Comparison of ENCODE assay signal across 43 cellular contexts in genomic region chr2:233055362-233055761, GRCh38. TPM values are rescaled to one million over a fixed set of nuclear protein-coding genes. Genes with fewer than 3 reads are reported as not detected.
"Had no signal": no experiment of that assay in that cellular context is flagged by ENCODE, and none has a peak within 500 bp of the region (broad histone marks: within the 10 kb centered on the region; RNA-seq: fewer than 3 reads in every experiment).

No MANE protein-coding gene starts in this region.

- H3K9me3 ChIP-seq: adrenal gland, ascending aorta, body of pancreas, breast epithelium had no signal

- H3K36me3 ChIP-seq: adrenal gland, ascending aorta, brain microvascular endothelial cell, breast epithelium, cardiac muscle cell had no signal

- H3K27me3 Mint-ChIP-seq: activated naive CD4-positive, alpha-beta T cell treated with anti-CD3 and anti-CD28 coated beads, Interleukin-2, amount 50 U/mL, for 24 hours; activated naive CD8-positive, alpha-beta T cell; activated naive CD8-positive, alpha-beta T cell treated with anti-CD3 and anti-CD28 coated beads, Interleukin-2, amount 50 U/mL, for 24 hours; activated T-cell treated with anti-CD3 and anti-CD28 coated beads, Interleukin-2, amount 50 U/mL, for 24 hours; activated T-helper 17 cell treated with anti-CD3 and anti-CD28 coated beads, Interleukin-2, amount 50 U/mL, for 72 hours had no signal

- H3K27ac Mint-ChIP-seq: activated naive CD4-positive, alpha-beta T cell treated with anti-CD3 and anti-CD28 coated beads for 36 hours; activated naive CD4-positive, alpha-beta T cell treated with anti-CD3 and anti-CD28 coated beads, Interleukin-2, amount 10 ng/mL, durations not matched to agents 7 days and 5 days; activated naive CD4-positive, alpha-beta T cell treated with anti-CD3 and anti-CD28 coated beads, Interleukin-2, amount 50 U/mL, for 24 hours; activated naive CD4-positive, alpha-beta T cell treated with anti-CD3 and anti-CD28 coated beads, Interleukin-2, amount 50 U/mL, for 72 hours; activated naive CD8-positive, alpha-beta T cell; activated naive CD8-positive, alpha-beta T cell treated with anti-CD3 and anti-CD28 coated beads for 36 hours; activated naive CD8-positive, alpha-beta T cell treated with anti-CD3 and anti-CD28 coated beads, Interleukin-2, amount 10 ng/mL, durations not matched to agents 7 days and 5 days; activated naive CD8-positive, alpha-beta T cell treated with anti-CD3 and anti-CD28 coated beads, Interleukin-2, amount 50 U/mL, for 24 hours; activated T-cell treated with anti-CD3 and anti-CD28 coated beads, Interleukin-2, amount 50 U/mL, for 24 hours; activated T-helper 1 cell treated with anti-CD3 and anti-CD28 coated beads, Interleukin-12 subunit alpha, Interleukin-12 subunit beta, Interleukin-2, Interleukin-4 antibody, amounts not matched to agents 30 ng/mL and 10 ng/mL and 1 ng/mL, durations not matched to agents 14 hours and 24 hours and 36 hours; activated T-helper 17 cell treated with anti-CD3 and anti-CD28 coated beads, Interleukin-2, amount 50 U/mL, for 72 hours; activated T-helper 2 cell treated with anti-CD3 and anti-CD28 coated beads, Interferon-gamma antibody, Interleukin-2, Interleukin-4, amounts not matched to agents 10 μg/mL and 5 μg/mL and 100 μg/mL, durations not matched to agents 14 hours and 24 hours and 36 hours; brain had no signal

- H3K36me3 Mint-ChIP-seq: activated naive CD4-positive, alpha-beta T cell treated with anti-CD3 and anti-CD28 coated beads, Interleukin-2, amount 50 U/mL, for 24 hours; activated naive CD8-positive, alpha-beta T cell; activated naive CD8-positive, alpha-beta T cell treated with anti-CD3 and anti-CD28 coated beads for 36 hours; activated naive CD8-positive, alpha-beta T cell treated with anti-CD3 and anti-CD28 coated beads, Interleukin-2, amount 10 ng/mL, durations not matched to agents 7 days and 5 days; brain had no signal

- ATAC-seq: activated naive CD4-positive, alpha-beta T cell treated with anti-CD3 and anti-CD28 coated beads, Interleukin-2, amount 50 U/mL, for 72 hours; activated naive CD8-positive, alpha-beta T cell treated with anti-CD3 and anti-CD28 coated beads, Interleukin-2, amount 50 U/mL, for 24 hours; activated T-cell treated with anti-CD3 and anti-CD28 coated beads, Interleukin-2, amount 50 U/mL, for 4 hours; activated T-cell treated with anti-CD3 and anti-CD28 coated beads, Interleukin-2, amount 50 U/mL, for 72 hours; activated T-helper 17 cell treated with anti-CD3 and anti-CD28 coated beads, Interleukin-2, amount 50 U/mL, for 72 hours; body of pancreas had no signal

- H3K9me3 Mint-ChIP-seq: activated naive CD4-positive, alpha-beta T cell treated with anti-CD3 and anti-CD28 coated beads for 36 hours; activated naive CD4-positive, alpha-beta T cell treated with anti-CD3 and anti-CD28 coated beads, Interleukin-2, amount 10 ng/mL, durations not matched to agents 7 days and 5 days; activated naive CD4-positive, alpha-beta T cell treated with anti-CD3 and anti-CD28 coated beads, Interleukin-2, amount 50 U/mL, for 24 hours; activated naive CD4-positive, alpha-beta T cell treated with anti-CD3 and anti-CD28 coated beads, Interleukin-2, amount 50 U/mL, for 72 hours; activated naive CD8-positive, alpha-beta T cell treated with anti-CD3 and anti-CD28 coated beads for 36 hours; activated naive CD8-positive, alpha-beta T cell treated with anti-CD3 and anti-CD28 coated beads, Interleukin-2, amount 10 ng/mL, durations not matched to agents 7 days and 5 days; activated naive CD8-positive, alpha-beta T cell treated with anti-CD3 and anti-CD28 coated beads, Interleukin-2, amount 50 U/mL, for 24 hours; activated T-cell treated with anti-CD3 and anti-CD28 coated beads, Interleukin-2, amount 50 U/mL, for 24 hours; activated T-cell treated with anti-CD3 and anti-CD28 coated beads, Interleukin-2, amount 50 U/mL, for 4 hours; activated T-cell treated with anti-CD3 and anti-CD28 coated beads, Interleukin-2, amount 50 U/mL, for 72 hours; activated T-helper 1 cell treated with anti-CD3 and anti-CD28 coated beads, Interleukin-12 subunit alpha, Interleukin-12 subunit beta, Interleukin-2, Interleukin-4 antibody, amounts not matched to agents 30 ng/mL and 10 ng/mL and 1 ng/mL, durations not matched to agents 14 hours and 24 hours and 36 hours; activated T-helper 17 cell treated with anti-CD3 and anti-CD28 coated beads, Interleukin-2, amount 50 U/mL, for 72 hours; activated T-helper 2 cell treated with anti-CD3 and anti-CD28 coated beads, Interferon-gamma antibody, Interleukin-2, Interleukin-4, amounts not matched to agents 10 μg/mL and 5 μg/mL and 100 μg/mL, durations not matched to agents 14 hours and 24 hours and 36 hours had no signal

- DNase-seq: activated effector memory CD4-positive, alpha-beta T cell treated with anti-CD3 and anti-CD28 coated beads, Interleukin-2, amount 50 U/mL, for 16 hours; activated effector memory CD4-positive, alpha-beta T cell treated with Interleukin-2 at 50 U/mL for 16 hours; activated gamma-delta T cell; activated gamma-delta T cell treated with Interleukin-2 at 50 U/mL for 16 hours; activated naive CD4-positive, alpha-beta T cell; activated naive CD4-positive, alpha-beta T cell treated with anti-CD3 and anti-CD28 coated beads for 36 hours; activated naive CD4-positive, alpha-beta T cell treated with anti-CD3 and anti-CD28 coated beads, Interleukin-2, amount 10 ng/mL, durations not matched to agents 7 days and 5 days; activated naive CD4-positive, alpha-beta T cell treated with anti-CD3 and anti-CD28 coated beads, Interleukin-2, amount 50 U/mL, for 16 hours; activated naive CD4-positive, alpha-beta T cell treated with Interleukin-2 at 50 U/mL for 16 hours; activated naive CD8-positive, alpha-beta T cell treated with anti-CD3 and anti-CD28 coated beads for 36 hours; activated naive CD8-positive, alpha-beta T cell treated with anti-CD3 and anti-CD28 coated beads, Interleukin-2, amount 50 U/mL, for 24 hours; activated T-cell treated with anti-CD3 and anti-CD28 coated beads, Interleukin-2, amount 50 U/mL, for 4 hours; activated T-cell treated with anti-CD3 and anti-CD28 coated beads, Interleukin-2, amount 50 U/mL, for 48 hours; activated T-cell treated with anti-CD3 and anti-CD28 coated beads, Interleukin-2, amount 50 U/mL, for 72 hours; adrenal gland; amniotic stem cell; amygdala; anterior cingulate cortex; body of pancreas; brain microvascular endothelial cell; caudate nucleus; central memory CD4-positive, alpha-beta T cell; cerebellar nuclear complex had no signal

- H3K4me1 ChIP-seq: adrenal gland, breast epithelium had no signal

- H3K4me3 ChIP-seq: adrenal gland, ascending aorta, body of pancreas, breast epithelium, cardiac muscle cell had no signal

- H3K27ac ChIP-seq: adrenal gland, ascending aorta, body of pancreas, brain microvascular endothelial cell, breast epithelium, cardiac muscle cell had no signal

- FAIRE-seq: astrocyte, bronchial epithelial cell, colon had no signal

- H3K27me3 ChIP-seq: adrenal gland, ascending aorta, body of pancreas, breast epithelium had no signal

- H3K4me3 Mint-ChIP-seq: activated naive CD4-positive, alpha-beta T cell treated with anti-CD3 and anti-CD28 coated beads for 36 hours; activated naive CD4-positive, alpha-beta T cell treated with anti-CD3 and anti-CD28 coated beads, Interleukin-2, amount 10 ng/mL, durations not matched to agents 7 days and 5 days; activated naive CD4-positive, alpha-beta T cell treated with anti-CD3 and anti-CD28 coated beads, Interleukin-2, amount 50 U/mL, for 24 hours; activated naive CD8-positive, alpha-beta T cell; activated naive CD8-positive, alpha-beta T cell treated with anti-CD3 and anti-CD28 coated beads for 36 hours; activated naive CD8-positive, alpha-beta T cell treated with anti-CD3 and anti-CD28 coated beads, Interleukin-2, amount 10 ng/mL, durations not matched to agents 7 days and 5 days; activated naive CD8-positive, alpha-beta T cell treated with anti-CD3 and anti-CD28 coated beads, Interleukin-2, amount 50 U/mL, for 24 hours; activated T-cell treated with anti-CD3 and anti-CD28 coated beads, Interleukin-2, amount 50 U/mL, for 24 hours; activated T-cell treated with anti-CD3 and anti-CD28 coated beads, Interleukin-2, amount 50 U/mL, for 4 hours; activated T-cell treated with anti-CD3 and anti-CD28 coated beads, Interleukin-2, amount 50 U/mL, for 72 hours; activated T-helper 1 cell treated with anti-CD3 and anti-CD28 coated beads, Interleukin-12 subunit alpha, Interleukin-12 subunit beta, Interleukin-2, Interleukin-4 antibody, amounts not matched to agents 30 ng/mL and 10 ng/mL and 1 ng/mL, durations not matched to agents 14 hours and 24 hours and 36 hours; activated T-helper 17 cell treated with anti-CD3 and anti-CD28 coated beads, Interleukin-2, amount 50 U/mL, for 72 hours; brain had no signal

RNA-seq across cellular contexts. Expression of gene NEU2, which starts 22.9 kb away (rescaled TPM):
- total RNA-seq: activated naive CD4-positive, alpha-beta T cell treated with anti-CD3 and anti-CD28 coated beads for 36 hours; activated naive CD4-positive, alpha-beta T cell treated with anti-CD3 and anti-CD28 coated beads, Interleukin-2, amount 50 U/mL, for 72 hours; activated naive CD8-positive, alpha-beta T cell treated with anti-CD3 and anti-CD28 coated beads for 36 hours; activated naive CD8-positive, alpha-beta T cell treated with anti-CD3 and anti-CD28 coated beads, Interleukin-2, amount 10 ng/mL, durations not matched to agents 7 days and 5 days; activated T-cell treated with anti-CD3 and anti-CD28 coated beads, Interleukin-2, amount 50 U/mL, for 4 hours; activated T-cell treated with anti-CD3 and anti-CD28 coated beads, Interleukin-2, amount 50 U/mL, for 72 hours; activated T-helper 1 cell treated with anti-CD3 and anti-CD28 coated beads, Interleukin-12 subunit alpha, Interleukin-12 subunit beta, Interleukin-2, Interleukin-4 antibody, amounts not matched to agents 30 ng/mL and 10 ng/mL and 1 ng/mL, durations not matched to agents 14 hours and 24 hours and 36 hours; activated T-helper 17 cell treated with anti-CD3 and anti-CD28 coated beads, Interleukin-2, amount 50 U/mL, for 72 hours; activated T-helper 2 cell treated with anti-CD3 and anti-CD28 coated beads, Interferon-gamma antibody, Interleukin-2, Interleukin-4, amounts not matched to agents 10 μg/mL and 5 μg/mL and 100 μg/mL, durations not matched to agents 14 hours and 24 hours and 36 hours; adrenal gland; aorta; ascending aorta; astrocyte; body of pancreas; breast epithelium; bronchial epithelial cell; cardiac muscle cell; cardiac septum; cerebellum; chondrocyte had no signal
- polyA plus RNA-seq: adipose tissue, adrenal gland, aorta, cardiac muscle cell had no signal

RNA-seq across cellular contexts. Expression of gene NGEF, which starts 42.3 kb away (rescaled TPM):
- total RNA-seq: activated naive CD8-positive, alpha-beta T cell treated with anti-CD3 and anti-CD28 coated beads for 36 hours; activated naive CD8-positive, alpha-beta T cell treated with anti-CD3 and anti-CD28 coated beads, Interleukin-2, amount 10 ng/mL, durations not matched to agents 7 days and 5 days had no signal
